11 cellular contexts compared by ENCODE assay signal in the genomic region with DNA sequence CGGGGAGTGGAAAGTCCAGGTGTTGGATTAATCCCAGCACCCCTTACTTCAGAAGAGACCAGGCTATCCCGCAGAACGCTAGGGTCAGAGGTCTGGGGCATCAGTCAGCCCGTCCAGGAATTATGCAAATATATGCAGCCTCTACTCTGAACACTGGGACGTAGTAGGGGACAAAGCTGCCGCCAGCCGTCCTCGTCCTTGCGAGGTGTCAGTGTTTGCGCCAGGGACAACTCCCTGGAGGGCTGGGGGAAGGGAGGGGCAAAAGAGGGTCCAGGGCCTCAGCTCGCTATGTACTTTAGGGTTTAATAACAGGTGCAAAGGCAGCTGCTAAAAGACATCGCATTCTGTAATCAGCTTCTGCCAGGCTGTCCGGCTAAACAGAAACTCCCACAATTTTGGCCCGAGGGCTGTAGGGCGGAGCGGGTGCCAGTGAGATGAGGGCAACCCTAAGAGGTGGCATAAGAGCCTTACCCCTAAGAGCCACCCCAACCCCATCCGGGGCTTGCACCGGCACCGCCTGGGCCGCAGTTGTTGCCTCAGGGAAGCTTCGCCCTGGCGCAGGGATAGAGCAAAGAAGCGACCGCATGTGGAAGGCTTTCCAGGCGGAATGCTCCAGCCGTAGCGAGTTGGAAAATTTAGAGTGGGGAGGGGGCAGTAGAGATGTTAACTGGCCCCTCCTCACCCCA. TPM values are rescaled to one million over a fixed set of nuclear protein-coding genes. Genes with fewer than 3 reads are reported as not detected.
DNase-seq lines count a peak whose midpoint lies in the region; ATAC-seq, FAIRE-seq and TF ChIP-seq lines count a peak whose summit lies in the region.
"Had no signal": no experiment of that assay in that cellular context is flagged by ENCODE, and none has a peak within 500 bp of the region (broad histone marks: within the 10 kb centered on the region; RNA-seq: fewer than 3 reads in every experiment).

No MANE protein-coding gene starts in this region.

- no peaks in the 10 kb centered on the region for H3K9me2 ChIP-seq in GM23248 (ENCODE audit: insufficient read depth)

- H3K36me3 Mint-ChIP-seq in activated B cell treated with CpG ODN at 0.5 μM for 24 hours (ENCODE audit: low read depth): peaks cover 2% of the 10 kb centered on the region

- peak overlapping the region; percentile 100 for H3K27ac ChIP-seq in GM23248
- no peak overlapping the region for H3K27ac ChIP-seq in psoas muscle

- peaks cover 39% of the 10 kb centered on the region for H3F3A ChIP-seq in GM23248 (ENCODE audit: insufficient read depth)

- peak overlapping the region; percentile 90 for H2AFZ ChIP-seq in GM23248

- H3K9me3 Mint-ChIP-seq in activated B cell treated with CpG ODN at 0.5 μM for 24 hours: peaks cover 14% of the 10 kb centered on the region
- H3K9me3 Mint-ChIP-seq: stimulated activated naive CD8-positive, alpha-beta T cell treated with anti-CD3 and anti-CD28 coated beads, Interleukin-15, Interleukin-2, amounts not matched to agents 100 ng/mL and 50 ng/mL, for 24 hours had no signal

- CTCF ChIA-PET in activated B cell treated with CpG ODN at 0.5 μM for 24 hours (lab: Charles Lee): no interaction called here

- no peaks in the 10 kb centered on the region for H4K20me1 ChIP-seq in GM23248 (ENCODE audit: insufficient read depth)

- peaks cover 45% of the 10 kb centered on the region for H3K4me1 ChIP-seq in GM23248 (ENCODE audit: insufficient read depth)
- H3K4me1 ChIP-seq in psoas muscle: peaks cover 11% of the 10 kb centered on the region

- H3K36me3 ChIP-seq in GM23248 (ENCODE audit: low read depth) (no peaks in the 10 kb centered on the region), psoas muscle (ENCODE audit: insufficient read depth in 1 of 2, low read depth in 1 of 2) (no peaks in the 10 kb centered on the region)

- H3K9me3 ChIP-seq in GM23248 (ENCODE audit: low read depth) (no peaks in the 10 kb centered on the region), psoas muscle (no peaks in the 10 kb centered on the region)

- TF ChIP-seq CTCF in activated B cell treated with CpG ODN at 0.5 μM for 24 hours (IDR thresholded peaks at IDR 0.05) (no peak), psoas muscle (IDR thresholded peaks at IDR 0.05) (no peak)

- peaks cover 6% of the 10 kb centered on the region for H3K4me1 Mint-ChIP-seq in activated B cell treated with CpG ODN at 0.5 μM for 24 hours

- H3K4me3 Mint-ChIP-seq in activated B cell treated with CpG ODN at 0.5 μM for 24 hours: no peak overlapping the region
- H3K4me3 Mint-ChIP-seq: natural killer cell had no signal

- intact Hi-C loops in activated B cell treated with CpG ODN at 0.5 μM for 24 hours (cut with micrococcal nuclease) (loop anchor here (2.0 kb wide), 1 partner anchor 13 kb away; no protein-coding TSS in a partner anchor), left ventricle myocardium superior (cut with micrococcal nuclease) (no loop called here), psoas muscle (cut with DNase I) (loop anchor here in 1 of 2 donors (10.0 kb wide), 1 partner anchor 507 kb away; no protein-coding TSS in a partner anchor)

- peak overlapping the region; percentile 97 for H3K4me3 ChIP-seq in GM23248
- H3K4me3 ChIP-seq in psoas muscle: peak overlapping the region; percentile 65

- H3K27me3 Mint-ChIP-seq in activated B cell treated with CpG ODN at 0.5 μM for 24 hours: peaks cover 87% of the 10 kb centered on the region

- peaks cover 34% of the 10 kb centered on the region for H3K79me2 ChIP-seq in GM23248 (ENCODE audit: insufficient read depth)

- ATAC-seq in activated B cell treated with CpG ODN at 0.5 μM for 24 hours (ENCODE audit: low read depth) (no peak), left ventricle myocardium superior (peak; percentile 27), psoas muscle (peak; percentile 51 to 67 (median 54)), HG03565 (IDR thresholded peaks at IDR 0.05; ENCODE audit: unreplicated experiment) (no peak)
- ATAC-seq: natural killer cell had no signal

- H3K9ac ChIP-seq in GM23248: peak overlapping the region; percentile 98

- POLR2A ChIA-PET in activated B cell treated with CpG ODN at 0.5 μM for 24 hours (lab: Charles Lee): no interaction called here

- DNase-seq in GM23248 (no peak), activated B cell treated with CpG ODN at 0.5 μM for 24 hours (no peak), left ventricle myocardium superior (peak; percentile 76), psoas muscle (no peak), D341Med (ENCODE audit: low spot score) (no peak), HTR-8/SVneo (ENCODE audit: insufficient read length, low spot score) (no peak)
- DNase-seq in activated CD4-positive, alpha-beta T cell treated with anti-CD3 and anti-CD28 coated beads for 48 hours: no peak
- DNase-seq: natural killer cell had no signal

- H3K27me3 ChIP-seq in GM23248 (replicated peaks; ENCODE audit: insufficient read depth) (no peaks in the 10 kb centered on the region), psoas muscle (ENCODE audit: insufficient read depth in 3 of 3, low read length in 2 of 3) (peaks cover 0 to 94% (median 34%) of the 10 kb centered on the region in 3 donors)

- H3K27ac Mint-ChIP-seq in activated B cell treated with CpG ODN at 0.5 μM for 24 hours: peak overlapping the region; percentile 30
- H3K27ac Mint-ChIP-seq: natural killer cell; stimulated activated naive CD8-positive, alpha-beta T cell treated with anti-CD3 and anti-CD28 coated beads, Interleukin-15, Interleukin-2, amounts not matched to agents 100 ng/mL and 50 ng/mL, for 24 hours had no signal

- WGBS in GM23248 (ENCODE audit: low coverage in 1 of 2, low lambda C conversion rate in 2 of 2, missing lambda C conversion rate in 2 of 2), 2 experiments: 37 to 40% methylated on average over 27 of the region's 27 CpGs
- 2 to 4% (median 3%) methylated on average over 27 of the region's 27 CpGs for WGBS in psoas muscle, 3 donors

- peak overlapping the region; percentile 97 for H3K4me2 ChIP-seq in GM23248 (ENCODE audit: unreplicated experiment)

- in situ Hi-C loops in GM23248 (cut with MboI): loop anchor here (10.0 to 25.0 kb wide), 2 partner anchors 633 to 791 kb away; no protein-coding TSS in a partner anchor

- FAIRE-seq in HTR-8/SVneo (lab: Jason Lieb, UNC): no peak

RNA-seq across cellular contexts. Expression of a gene that starts 8.4 kb away (rescaled TPM):
- 11.2 and 13.4 TPM in 2 replicates for total RNA-seq in GM23248 (2014; rRNA removed; shearing (Covaris generic))
- polyA plus RNA-seq in GM23248 (2016; fragmentation: Nextera tagmentation; extraction: Ambion mirVana) (17.8 and 19.3 TPM in 2 replicates), psoas muscle (under 1 TPM; 0.05 to 0.13 (median 0.12) TPM)
- total RNA-seq in activated B cell treated with CpG ODN at 0.5 μM for 24 hours (not detected in 2 replicates), left ventricle myocardium superior (180 TPM), psoas muscle (under 1 TPM in 2 of 4 donors, not detected in 2; 0.34 to 0.54 TPM)
- total RNA-seq: HT-29, natural killer cell had no signal

Comparison
In these comparisons a context has a peak if more than half of its experiments do, and no peak if none do; other contexts are left out.
1. ATAC-seq: peak in left ventricle myocardium superior (single experiment) and psoas muscle (4 of 4); none in activated B cell treated with CpG ODN at 0.5 μM for 24 hours (single experiment) and HG03565 (single experiment).
2. RNA of a gene that starts 8.4 kb away (total RNA-seq): 180 TPM in left ventricle myocardium superior (single experiment); 11.2 to 13.4 TPM in GM23248, 0.34 to 0.54 TPM in psoas muscle and not detected in activated B cell treated with CpG ODN at 0.5 μM for 24 hours; every median in the first group is over 10 times any median in the second.